ENCODE assay signal across 9 cellular contexts in the genomic region with DNA sequence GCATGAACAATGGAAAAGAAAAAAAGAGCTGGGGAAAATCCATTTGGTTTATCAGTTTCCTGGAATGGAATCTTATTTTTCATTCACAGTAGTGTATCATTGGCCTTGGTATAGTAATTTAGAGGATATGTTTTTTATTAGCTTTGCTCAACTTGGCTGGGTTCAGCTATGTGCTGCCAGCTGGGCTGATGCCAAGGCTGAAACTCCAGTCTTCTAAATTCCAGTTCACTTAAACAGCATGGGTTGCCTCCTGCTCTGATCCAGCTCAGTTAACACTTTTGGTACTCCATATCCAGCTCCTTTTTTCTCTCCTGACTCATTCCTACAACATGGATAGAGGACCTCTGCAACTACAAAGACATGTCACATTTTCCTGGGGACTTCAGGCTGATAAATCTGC.
A peak's percentile ranks its signal among the peaks of the same experiment; 100 is the strongest.
DNase-seq lines count a peak whose midpoint lies in the region; ATAC-seq, FAIRE-seq and TF ChIP-seq lines count a peak whose summit lies in the region.
"Had no signal": no experiment of that assay in that cellular context is flagged by ENCODE, and none has a peak within 500 bp of the region (broad histone marks: within the 10 kb centered on the region; RNA-seq: fewer than 3 reads in every experiment).

No MANE protein-coding gene starts in this region.

- no TSS peak for BruUV-seq in Panc1 (replicated peaks; lab: Mats Ljungman, UMichigan)

- H3K4me3 ChIP-seq in BE2C (ENCODE audit: low read depth, low read length) = no peak overlapping the region
- H3K4me3 ChIP-seq in Panc1 (ENCODE audit: low read depth in 2 of 2, low read length in 2 of 2) = no peak overlapping the region
- H3K4me3 ChIP-seq in fibroblast of pulmonary artery (replicated peaks; ENCODE audit: low read depth, low read length) = no peak overlapping the region
- H3K4me3 ChIP-seq in pancreas = no peak overlapping the region

- intact Hi-C loops in Panc1 (cut with micrococcal nuclease; ENCODE audit: unreplicated experiment) (no loop called here), pancreas (cut with DNase I) (no loop called here)
- intact Hi-C loops in activated naive CD4-positive, alpha-beta T cell treated with anti-CD3 and anti-CD28 coated beads for 36 hours (cut with micrococcal nuclease) = no loop called here

- CTCF ChIA-PET in Panc1 (lab: Charles Lee) = no interaction called here
- CTCF ChIA-PET in activated naive CD4-positive, alpha-beta T cell treated with anti-CD3 and anti-CD28 coated beads for 36 hours (lab: Charles Lee) = no interaction called here

- peaks cover 10% of the 10 kb centered on the region for H3K36me3 Mint-ChIP-seq in activated naive CD4-positive, alpha-beta T cell treated with anti-CD3 and anti-CD28 coated beads for 36 hours (ENCODE audit: low read depth)

- no peak overlapping the region for H3K27ac Mint-ChIP-seq in activated naive CD4-positive, alpha-beta T cell treated with anti-CD3 and anti-CD28 coated beads for 36 hours
- H3K27ac Mint-ChIP-seq: memory B cell had no signal

- peaks cover 2% of the 10 kb centered on the region for H3K4me1 Mint-ChIP-seq in activated naive CD4-positive, alpha-beta T cell treated with anti-CD3 and anti-CD28 coated beads for 36 hours (ENCODE audit: low read depth)

- in situ Hi-C loops in Panc1 (cut with HindIII; ENCODE audit: low pct_unique_long_range_greater_than_20kb, low sequenced_read_pairs) = no loop called here

- H3K4me1 ChIP-seq in BE2C (no peaks in the 10 kb centered on the region), Panc1 (ENCODE audit: control insufficient read depth, insufficient read depth, low read length) (peaks cover 5% of the 10 kb centered on the region; the same call in 1 of the 2 replicates), pancreas (peaks cover 18 to 22% (median 21%) of the 10 kb centered on the region in 3 donors)

- peak; percentile 93 for FAIRE-seq in pancreas (lab: Jason Lieb, UNC)

- POLR2A ChIA-PET in Panc1 (lab: Charles Lee) = interaction anchor here (0.7 kb wide), 1 partner anchor 122 kb away, joined by 3 read pairs; no protein-coding TSS in a partner anchor

- DNase-seq in BE2C (peak; percentile 9), Panc1 (ENCODE audit: low read depth, low spot score) (no peak), fibroblast of pulmonary artery (ENCODE audit: low read depth) (peak; percentile 98), pancreas (peak; percentile 86 to 93 (median 90)), GM10266 (ENCODE audit: extremely low spot score) (no peak)
- no peak for DNase-seq in activated CD4-positive, alpha-beta T cell treated with anti-CD3 and anti-CD28 coated beads, Interleukin-2, amount 50 U/mL, for 4 hours
- DNase-seq in activated naive CD4-positive, alpha-beta T cell treated with anti-CD3 and anti-CD28 coated beads for 36 hours = no peak

- ATAC-seq in Panc1 (peak; percentile 70; the same call in 1 of the 2 replicates), pancreas (peak; percentile 95 to 98 (median 96)), GM21529 (IDR thresholded peaks at IDR 0.05; ENCODE audit: unreplicated experiment) (no peak)

- no peaks in the 10 kb centered on the region for H3K27me3 ChIP-seq in BE2C
- H3K27me3 ChIP-seq in Panc1 (ENCODE audit: control insufficient read depth, insufficient read depth, low read length) = no peaks in the 10 kb centered on the region
- H3K27me3 ChIP-seq in pancreas = no peaks in the 10 kb centered on the region

- no peaks in the 10 kb centered on the region for H3K9me3 Mint-ChIP-seq in activated naive CD4-positive, alpha-beta T cell treated with anti-CD3 and anti-CD28 coated beads for 36 hours

- H3K36me3 ChIP-seq in BE2C (no peaks in the 10 kb centered on the region), Panc1 (ENCODE audit: control insufficient read depth, insufficient read depth, low read length) (no peaks in the 10 kb centered on the region; the same call in 1 of the 2 replicates), pancreas (no peaks in the 10 kb centered on the region)

- no peaks in the 10 kb centered on the region for H3K27me3 Mint-ChIP-seq in activated naive CD4-positive, alpha-beta T cell treated with anti-CD3 and anti-CD28 coated beads for 36 hours (ENCODE audit: low read depth)
- H3K27me3 Mint-ChIP-seq: memory B cell had no signal

- H3K9me3 ChIP-seq in BE2C (no peaks in the 10 kb centered on the region), Panc1 (ENCODE audit: control insufficient read depth, insufficient read depth, low read depth, low read length) (no peaks in the 10 kb centered on the region), pancreas (no peaks in the 10 kb centered on the region)

- no peak overlapping the region for H3K4me3 Mint-ChIP-seq in activated naive CD4-positive, alpha-beta T cell treated with anti-CD3 and anti-CD28 coated beads for 36 hours
- H3K4me3 Mint-ChIP-seq: memory B cell had no signal

- H3K27ac ChIP-seq in Panc1 (ENCODE audit: low read length) (no peak overlapping the region), pancreas (peak overlapping the region in 2 of 4 donors; percentile 70 to 76)

- TF ChIP-seq CTCF in BE2C (IDR thresholded peaks at IDR 0.05; ENCODE audit: low read depth, low read length) = no peak
- no peak for TF ChIP-seq CTCF in Panc1 (IDR thresholded peaks at IDR 0.05)
- no peak for TF ChIP-seq CTCF in fibroblast of pulmonary artery (IDR thresholded peaks at IDR 0.05; ENCODE audit: low read length, missing control alignments)
- no peak for TF ChIP-seq CTCF in pancreas (IDR thresholded peaks at IDR 0.05)
- TF ChIP-seq CTCF in GM10266 (IDR thresholded peaks at IDR 0.05; ENCODE audit: control insufficient read depth, insufficient read depth, low read depth, missing control alignments) = no peak

Comparison
In these comparisons a context has a peak if more than half of its experiments do, and no peak if none do; other contexts are left out.
1. DNase-seq: peak in BE2C (single experiment), fibroblast of pulmonary artery (single experiment) and pancreas (6 of 6); none in Panc1 (single experiment), activated CD4-positive, alpha-beta T cell treated with anti-CD3 and anti-CD28 coated beads, Interleukin-2, amount 50 U/mL, for 4 hours (0 of 2), activated naive CD4-positive, alpha-beta T cell treated with anti-CD3 and anti-CD28 coated beads for 36 hours (single experiment) and GM10266 (single experiment).